ENCODE assay signal across 12 cellular contexts in the genomic region with DNA sequence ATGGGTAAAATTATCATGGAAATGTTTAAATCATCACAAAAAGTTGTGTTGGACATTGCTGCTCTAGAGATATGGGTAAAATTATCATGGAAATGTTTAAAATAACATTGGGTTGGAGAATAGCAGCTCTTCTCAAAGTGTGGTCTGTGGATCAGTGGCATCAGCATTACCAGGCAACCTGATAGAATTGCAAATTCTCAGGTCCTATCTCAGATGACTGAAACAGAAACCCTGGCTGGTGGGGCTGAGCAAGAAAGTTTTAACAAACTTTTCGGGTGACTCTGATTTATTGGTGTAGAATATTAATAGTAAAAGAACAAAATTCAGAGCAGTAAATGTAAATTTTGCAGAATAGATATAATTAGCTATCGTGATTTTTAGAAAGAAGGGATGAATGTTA. TPM values are rescaled to one million over a fixed set of nuclear protein-coding genes. Genes with fewer than 3 reads are reported as not detected.
A peak's percentile ranks its signal among the peaks of the same experiment; 100 is the strongest.
DNase-seq lines count a peak whose midpoint lies in the region; ATAC-seq lines count a peak whose summit lies in the region.
"Had no signal": no experiment of that assay in that cellular context is flagged by ENCODE, and none has a peak within 500 bp of the region (broad histone marks: within the 10 kb centered on the region; RNA-seq: fewer than 3 reads in every experiment).

No MANE protein-coding gene starts in this region.

- H3K4me3 ChIP-seq in H7 (ENCODE audit: insufficient read depth, low read depth, low read length) (no peak overlapping the region), right cardiac atrium (ENCODE audit: low read length) (no peak overlapping the region)

- intact Hi-C loops in right cardiac atrium (cut with DNase I), result loop anchor here (2.0 to 10.0 kb wide), 4 partner anchors 47 to 727 kb away; no protein-coding TSS in a partner anchor

- H3K36me3 ChIP-seq in H7 (replicated peaks; ENCODE audit: control insufficient read depth, insufficient read depth, low read length), result peaks cover 2% of the 10 kb centered on the region; the same call in 1 of the 2 replicates

- H3K9me3 ChIP-seq in right cardiac atrium (ENCODE audit: control insufficient read depth, low read length), result no peaks in the 10 kb centered on the region

- DNase-seq in H7 (no peak), glomerular visceral epithelial cell (ENCODE audit: extremely low spot score) (no peak), NCI-H446 treated with DMSO at 0.1 percent for 48 hours (lab: John Stamatoyannopoulos, UW) (no peak), right cardiac atrium (no peak)
- DNase-seq: activated CD4-positive, alpha-beta T cell treated with anti-CD3 and anti-CD28 coated beads for 4 hours; activated effector memory CD4-positive, alpha-beta T cell treated with anti-CD3 and anti-CD28 coated beads, Interleukin-2, amount 50 U/mL, for 16 hours; DND-41; glutamatergic neuron had no signal

- WGBS in right cardiac atrium, result 91% methylated on average over 2 of the region's 2 CpGs

- ATAC-seq in GM18508 (IDR thresholded peaks at IDR 0.05; ENCODE audit: insufficient read depth, unreplicated experiment) (peak; percentile 43), GM19452 (IDR thresholded peaks at IDR 0.05; ENCODE audit: unreplicated experiment) (peak; percentile 58), HG02763 (IDR thresholded peaks at IDR 0.05; ENCODE audit: unreplicated experiment) (peak; percentile 71), HG03439 (IDR thresholded peaks at IDR 0.05; ENCODE audit: unreplicated experiment) (peak; percentile 53), right cardiac atrium (no peak)

- no peak overlapping the region for H3K27ac ChIP-seq in right cardiac atrium (ENCODE audit: low read length)

- no peaks in the 10 kb centered on the region for H3K27me3 ChIP-seq in H7 (ENCODE audit: control insufficient read depth, insufficient read depth, low read length)
- no peaks in the 10 kb centered on the region for H3K27me3 ChIP-seq in right cardiac atrium (ENCODE audit: control insufficient read depth, insufficient read depth)

- H3K4me1 ChIP-seq in right cardiac atrium (ENCODE audit: control insufficient read depth, insufficient read depth, low read length), result no peaks in the 10 kb centered on the region

RNA-seq across cellular contexts. Expression of gene NXPE3, which starts 28.9 kb away (rescaled TPM):
- 5.6 and 5.7 TPM in 2 replicates for total RNA-seq in H7 (2014; rRNA removed; shearing (Covaris generic))
- 10 to 100 TPM; 34.7 to 53.3 (median 49.0) TPM for total RNA-seq in right cardiac atrium
- polyA plus RNA-seq in right cardiac atrium, result 26.8 TPM

RNA-seq across cellular contexts. Expression of gene NFKBIZ, which starts 41.4 kb away (rescaled TPM):
- total RNA-seq in H7 (2014; rRNA removed; shearing (Covaris generic)), result 3.2 and 3.5 TPM in 2 replicates
- total RNA-seq in right cardiac atrium, result 10 to 100 TPM; 14.2 to 28.4 (median 20.7) TPM
- 9.5 TPM for polyA plus RNA-seq in right cardiac atrium

Comparison
In these comparisons a context has a peak if more than half of its experiments do, and no peak if none do; other contexts are left out.
1. ATAC-seq: peak in GM18508 (single experiment), GM19452 (single experiment), HG02763 (single experiment) and HG03439 (single experiment); none in right cardiac atrium (0 of 2).